8 cellular contexts compared by ENCODE assay signal in the genomic region with DNA sequence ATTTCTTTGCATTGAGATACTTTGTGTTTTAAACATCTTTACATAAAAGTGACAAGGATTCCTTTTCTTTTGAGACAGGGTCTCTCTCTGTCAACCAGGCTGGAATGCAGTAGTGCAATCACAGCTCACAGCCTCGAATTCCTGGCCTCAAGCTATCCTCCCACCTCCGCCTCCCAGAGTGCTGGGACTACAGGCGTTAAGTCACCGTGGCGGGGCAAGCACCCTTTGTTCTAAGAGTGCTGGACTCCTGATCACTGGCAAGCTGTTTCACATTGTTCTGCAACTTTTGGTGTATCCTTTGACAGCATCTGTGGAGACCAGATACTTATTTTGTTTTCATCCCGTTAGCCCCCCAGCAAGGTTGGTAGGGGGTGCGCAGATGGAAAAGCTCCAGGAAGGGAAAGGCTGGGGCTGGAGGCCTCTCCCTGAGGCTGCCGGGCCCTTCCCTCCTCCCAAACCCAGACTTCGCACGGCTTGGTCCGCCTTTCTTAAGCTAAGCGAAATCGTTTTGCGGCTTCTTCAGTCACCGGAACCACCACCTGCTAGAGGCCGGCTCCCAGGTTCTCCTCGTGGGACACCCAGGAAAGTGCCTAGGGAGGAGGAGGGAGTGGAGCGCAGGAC. TPM values are rescaled to one million over a fixed set of nuclear protein-coding genes. Genes with fewer than 3 reads are reported as not detected.
DNase-seq lines count a peak whose midpoint lies in the region; ATAC-seq and TF ChIP-seq lines count a peak whose summit lies in the region.

No MANE protein-coding gene starts in this region.

- WGBS in ovary, 3 donors: 23 to 34% (median 33%) methylated on average over 18 of the region's 18 CpGs

- CTCF ChIA-PET in CD8-positive, alpha-beta memory T cell (lab: Charles Lee): interaction anchor here (1.2 to 3.6 kb wide), 7 partner anchors 17 to 129 kb away, joined by 4 to 22 read pairs (median 6); no protein-coding TSS in a partner anchor

- peaks cover 16% of the 10 kb centered on the region for H3K27me3 ChIP-seq in CD8-positive, alpha-beta memory T cell (ENCODE audit: insufficient read depth, low read length, poor library complexity, severe bottlenecking)
- H3K27me3 ChIP-seq in ovary: no peaks in the 10 kb centered on the region

- no peak for TF ChIP-seq POLR2A in ovary (IDR thresholded peaks at IDR 0.05)

- H3K27ac ChIP-seq in CD8-positive, alpha-beta memory T cell (ENCODE audit: low read depth, low read length): no peak overlapping the region
- no peak overlapping the region for H3K27ac ChIP-seq in SK-N-MC
- no peak overlapping the region for H3K27ac ChIP-seq in ovary

- H3K4me3 ChIP-seq in CD8-positive, alpha-beta memory T cell (ENCODE audit: low read length): no peak overlapping the region
- peak overlapping the region; percentile 70 for H3K4me3 ChIP-seq in SK-N-MC
- H3K4me3 ChIP-seq in fibroblast of mammary gland (ENCODE audit: control insufficient read depth, low read depth, low read length): peak overlapping the region; percentile 35
- H3K4me3 ChIP-seq in ovary: peak overlapping the region; percentile 47

- no peak for ATAC-seq in HG03095 (IDR thresholded peaks at IDR 0.05; ENCODE audit: unreplicated experiment)
- no peak for ATAC-seq in HG03045 (IDR thresholded peaks at IDR 0.05; ENCODE audit: unreplicated experiment)

- peaks cover 39 to 42% of the 10 kb centered on the region in 2 donors for H3K27me3 Mint-ChIP-seq in CD8-positive, alpha-beta memory T cell

- H3K4me1 ChIP-seq in CD8-positive, alpha-beta memory T cell (ENCODE audit: insufficient read depth, low read length): peaks cover 10% of the 10 kb centered on the region
- H3K4me1 ChIP-seq in ovary (ENCODE audit: insufficient read depth): peaks cover 7% of the 10 kb centered on the region

- H3K9me3 Mint-ChIP-seq in CD8-positive, alpha-beta memory T cell: no peaks in the 10 kb centered on the region

- TF ChIP-seq CTCF in fibroblast of mammary gland (conservative IDR thresholded peaks at IDR 0.05; ENCODE audit: control insufficient read depth, insufficient read depth, low read depth, low read length) (no peak), ovary (IDR thresholded peaks at IDR 0.05) (no peak)

- peaks cover 0 to 11% (median 2%) of the 10 kb centered on the region in 3 donors for H3K36me3 Mint-ChIP-seq in CD8-positive, alpha-beta memory T cell

- peak overlapping the region in 3 of 8 donors; percentile 43 to 87 (median 51) for H3K27ac Mint-ChIP-seq in CD8-positive, alpha-beta memory T cell

- peaks cover 0 to 24% (median 9%) of the 10 kb centered on the region in 3 donors for H3K4me1 Mint-ChIP-seq in CD8-positive, alpha-beta memory T cell

- intact Hi-C loops in ovary (cut with DNase I): no loop called here

- no peaks in the 10 kb centered on the region for H3K9me3 ChIP-seq in CD8-positive, alpha-beta memory T cell (ENCODE audit: low read length)
- H3K9me3 ChIP-seq in SK-N-MC (ENCODE audit: low read depth, low read length): no peaks in the 10 kb centered on the region
- no peaks in the 10 kb centered on the region for H3K9me3 ChIP-seq in ovary

- H3K9ac ChIP-seq in SK-N-MC (ENCODE audit: insufficient read length): no peak overlapping the region

- DNase-seq in CD8-positive, alpha-beta memory T cell: no peak
- DNase-seq in SK-N-MC (ENCODE audit: low read depth, low spot score): no peak
- DNase-seq in fibroblast of mammary gland (ENCODE audit: low read depth): no peak
- DNase-seq in ovary: no peak
- DNase-seq in MV-4-11 (lab: John Stamatoyannopoulos, UW): no peak
- DNase-seq in HK-2 (ENCODE audit: unreplicated experiment): no peak

- no peaks in the 10 kb centered on the region for H3K36me3 ChIP-seq in CD8-positive, alpha-beta memory T cell (ENCODE audit: insufficient read depth, low read length)
- no peaks in the 10 kb centered on the region for H3K36me3 ChIP-seq in SK-N-MC (ENCODE audit: insufficient read depth, low read length)
- no peaks in the 10 kb centered on the region for H3K36me3 ChIP-seq in ovary

- peak overlapping the region; percentile 67 to 88 (median 74) for H3K4me3 Mint-ChIP-seq in CD8-positive, alpha-beta memory T cell

- no peak for TF ChIP-seq EP300 in ovary (IDR thresholded peaks at IDR 0.05)

- POLR2A ChIA-PET in CD8-positive, alpha-beta memory T cell (lab: Charles Lee): interaction anchor here (1.0 to 1.5 kb wide), 2 partner anchors 12 to 26 kb away, joined by 3 to 4 read pairs; no protein-coding TSS in a partner anchor

RNA-seq across cellular contexts. Expression of a gene that starts 1.1 kb away (rescaled TPM):
- 1 to 10 TPM in 1 of 2 experiments, under 1 TPM in 1; 0.83 to 1.0 TPM for total RNA-seq in CD8-positive, alpha-beta memory T cell
- polyA plus RNA-seq in CD8-positive, alpha-beta memory T cell: 2.9 TPM
- 10 to 100 TPM in 1 of 7 donors, 1 to 10 TPM in 6; 1.9 to 61.6 (median 4.9) TPM for total RNA-seq in ovary
- polyA plus RNA-seq in ovary: 1 to 10 TPM; 1.4 to 5.0 TPM

RNA-seq across cellular contexts. Expression of a gene that starts 44.7 kb away (rescaled TPM):
- under 1 TPM; 0.38 to 0.53 TPM for total RNA-seq in CD8-positive, alpha-beta memory T cell
- 1.2 TPM for polyA plus RNA-seq in CD8-positive, alpha-beta memory T cell
- 10 to 100 TPM in 1 of 7 donors, 1 to 10 TPM in 6; 2.3 to 12.2 (median 2.8) TPM for total RNA-seq in ovary
- 1 to 10 TPM; 1.5 to 7.0 TPM for polyA plus RNA-seq in ovary

RNA-seq across cellular contexts. Expression of a gene that starts 47.0 kb away (rescaled TPM):
- total RNA-seq in CD8-positive, alpha-beta memory T cell: not detected
- 0.23 TPM for polyA plus RNA-seq in CD8-positive, alpha-beta memory T cell
- 10 to 100 TPM in 2 of 7 donors, 1 to 10 TPM in 5; 3.9 to 35.7 (median 8.0) TPM for total RNA-seq in ovary
- polyA plus RNA-seq in ovary: 10 to 100 TPM; 14.6 to 18.2 TPM

RNA-seq across cellular contexts. Expression of a gene that starts 59.0 kb away (rescaled TPM):
- total RNA-seq in CD8-positive, alpha-beta memory T cell: under 1 TPM in 1 of 2 experiments, not detected in 1; 0.46 TPM
- 0.28 TPM for polyA plus RNA-seq in CD8-positive, alpha-beta memory T cell
- total RNA-seq in ovary: 10 to 100 TPM in 1 of 7 donors, 1 to 10 TPM in 4, under 1 TPM in 2; 0.73 to 10.5 (median 3.7) TPM
- polyA plus RNA-seq in ovary: 1 to 10 TPM; 3.6 to 6.1 TPM

Comparison
In these comparisons a context has a peak if more than half of its experiments do, and no peak if none do; other contexts are left out.
1. RNA of a gene that starts 47.0 kb away (total RNA-seq): 3.9 to 35.7 TPM in ovary; not detected in CD8-positive, alpha-beta memory T cell; every median in the first group is over 4 times any median in the second.